ENCODE assay signal across 8 cellular contexts in genomic region chr6:75266716-75267291, GRCh38. TPM values are rescaled to one million over a fixed set of nuclear protein-coding genes. Genes with fewer than 3 reads are reported as not detected.
A peak's percentile ranks its signal among the peaks of the same experiment; 100 is the strongest.
DNase-seq lines count a peak whose midpoint lies in the region; ATAC-seq and TF ChIP-seq lines count a peak whose summit lies in the region.

No MANE protein-coding gene starts in this region.

- H3K36me3 Mint-ChIP-seq in progenitor cell of endocrine pancreas (ENCODE audit: insufficient read depth): peaks cover 16% of the 10 kb centered on the region

- no peaks in the 10 kb centered on the region for H4K20me1 ChIP-seq in KMS-11 (ENCODE audit: insufficient read depth)

- peaks cover 21% of the 10 kb centered on the region for H3K4me1 Mint-ChIP-seq in progenitor cell of endocrine pancreas (ENCODE audit: low read depth)

- H3K27me3 ChIP-seq in KMS-11 (ENCODE audit: insufficient read depth, low read depth) (no peaks in the 10 kb centered on the region), MG63 (no peaks in the 10 kb centered on the region)

- peaks cover 4% of the 10 kb centered on the region; the same call in 1 of the 2 replicates for H3K79me2 ChIP-seq in KMS-11 (ENCODE audit: insufficient read depth, low read depth)

- H3K9me3 ChIP-seq in MG63: no peaks in the 10 kb centered on the region

- no peaks in the 10 kb centered on the region for H3K27me3 Mint-ChIP-seq in progenitor cell of endocrine pancreas

- no peak overlapping the region for H3K9ac ChIP-seq in KMS-11

- H3K4me1 ChIP-seq in KMS-11 (ENCODE audit: low read depth, poor library complexity, severe bottlenecking): no peaks in the 10 kb centered on the region

- no peak overlapping the region for H3K4me3 Mint-ChIP-seq in progenitor cell of endocrine pancreas (ENCODE audit: low read depth)

- H3K36me3 ChIP-seq in KMS-11 (ENCODE audit: insufficient read depth) (no peaks in the 10 kb centered on the region), MG63 (peaks cover 6% of the 10 kb centered on the region)

- H3K9me3 Mint-ChIP-seq in progenitor cell of endocrine pancreas (ENCODE audit: low read depth): no peaks in the 10 kb centered on the region

- TF ChIP-seq CTCF in KMS-11 (conservative IDR thresholded peaks at IDR 0.05; ENCODE audit: low read depth, low read length) (peak; percentile 62), fibroblast of the aortic adventitia (IDR thresholded peaks at IDR 0.05; ENCODE audit: insufficient read depth, low read length) (peak; percentile 81), progenitor cell of endocrine pancreas (IDR thresholded peaks at IDR 0.05; ENCODE audit: unreplicated experiment) (peak; percentile 94)

- no peak overlapping the region for H3K27ac ChIP-seq in KMS-11

- no peak overlapping the region for H3K27ac Mint-ChIP-seq in progenitor cell of endocrine pancreas

- peak; percentile 78 for ATAC-seq in GM21717 (IDR thresholded peaks at IDR 0.05; ENCODE audit: unreplicated experiment)

- H3K4me3 ChIP-seq in KMS-11 (IDR thresholded peaks at IDR 0.05; ENCODE audit: insufficient read depth, low read depth, low read length) (no peak overlapping the region), fibroblast of the aortic adventitia (ENCODE audit: low read depth, low read length) (no peak overlapping the region), MG63 (no peak overlapping the region)

- DNase-seq in NCI-H510A treated with DMSO at 0.1 percent for 48 hours (lab: John Stamatoyannopoulos, UW) (peak; percentile 15), NCI-H510A (lab: John Stamatoyannopoulos, UW) (no peak), SW480 (ENCODE audit: low spot score) (peak; percentile 46), fibroblast of the aortic adventitia (ENCODE audit: low read depth) (peak; percentile 76), progenitor cell of endocrine pancreas (ENCODE audit: low spot score, unreplicated experiment) (no peak), MG63 (no peak)

- H3K4me2 ChIP-seq in KMS-11: no peak overlapping the region

- H2AFZ ChIP-seq in KMS-11 (ENCODE audit: low read depth): no peak overlapping the region

RNA-seq across cellular contexts. Expression of gene TMEM30A, which starts 17.8 kb away (rescaled TPM):
- total RNA-seq in fibroblast of the aortic adventitia (ENCODE audit: low replicate concordance) (93.9 and 136 TPM in 2 replicates), progenitor cell of endocrine pancreas (74.4 and 77.2 TPM in 2 replicates)
- 73.1 and 113 TPM in 2 replicates for total RNA-seq in MG63 (2014; rRNA removed; shearing (Covaris generic); ENCODE audit: low replicate concordance)

RNA-seq across cellular contexts. Expression of gene COX7A2, which starts 23.2 kb away (rescaled TPM):
- total RNA-seq in fibroblast of the aortic adventitia (ENCODE audit: low replicate concordance) (34.1 and 197 TPM in 2 replicates), progenitor cell of endocrine pancreas (311 and 314 TPM in 2 replicates)
- 187 and 302 TPM in 2 replicates for total RNA-seq in MG63 (2014; rRNA removed; shearing (Covaris generic); ENCODE audit: low replicate concordance)

Comparison
In these comparisons a context has a peak if more than half of its experiments do, and no peak if none do; other contexts are left out.
1. DNase-seq: peak in NCI-H510A treated with DMSO at 0.1 percent for 48 hours (single experiment), SW480 (single experiment) and fibroblast of the aortic adventitia (single experiment); none in NCI-H510A (single experiment), progenitor cell of endocrine pancreas (single experiment) and MG63 (single experiment).
2. Peak in every context shown above with its lines, with median percentiles within 50 percentile points of each other: CTCF ChIP-seq.